ENCODE assay signal across 1 cellular context in genomic region chr11:36149538-36150242, GRCh38.
TF ChIP-seq lines count a peak whose summit lies in the region.

No MANE protein-coding gene starts in this region.

TF ChIP-seq in SK-N-SH, 30 proteins besides CTCF, POLR2A, EP300 and RAD21 (continued from another document):
- TF ChIP-seq, protein P1, sequence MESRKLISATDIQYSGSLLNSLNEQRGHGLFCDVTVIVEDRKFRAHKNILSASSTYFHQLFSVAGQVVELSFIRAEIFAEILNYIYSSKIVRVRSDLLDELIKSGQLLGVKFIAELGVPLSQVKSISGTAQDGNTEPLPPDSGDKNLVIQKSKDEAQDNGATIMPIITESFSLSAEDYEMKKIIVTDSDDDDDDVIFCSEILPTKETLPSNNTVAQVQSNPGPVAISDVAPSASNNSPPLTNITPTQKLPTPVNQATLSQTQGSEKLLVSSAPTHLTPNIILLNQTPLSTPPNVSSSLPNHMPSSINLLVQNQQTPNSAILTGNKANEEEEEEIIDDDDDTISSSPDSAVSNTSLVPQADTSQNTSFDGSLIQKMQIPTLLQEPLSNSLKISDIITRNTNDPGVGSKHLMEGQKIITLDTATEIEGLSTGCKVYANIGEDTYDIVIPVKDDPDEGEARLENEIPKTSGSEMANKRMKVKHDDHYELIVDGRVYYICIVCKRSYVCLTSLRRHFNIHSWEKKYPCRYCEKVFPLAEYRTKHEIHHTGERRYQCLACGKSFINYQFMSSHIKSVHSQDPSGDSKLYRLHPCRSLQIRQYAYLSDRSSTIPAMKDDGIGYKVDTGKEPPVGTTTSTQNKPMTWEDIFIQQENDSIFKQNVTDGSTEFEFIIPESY (IDR thresholded peaks at IDR 0.05; ENCODE audit: borderline replicate concordance, low read depth), result peak; percentile 90
- no peak for TF ChIP-seq RCOR1 (IDR thresholded peaks at IDR 0.05; ENCODE audit: low read length)
- TF ChIP-seq, protein P2, sequence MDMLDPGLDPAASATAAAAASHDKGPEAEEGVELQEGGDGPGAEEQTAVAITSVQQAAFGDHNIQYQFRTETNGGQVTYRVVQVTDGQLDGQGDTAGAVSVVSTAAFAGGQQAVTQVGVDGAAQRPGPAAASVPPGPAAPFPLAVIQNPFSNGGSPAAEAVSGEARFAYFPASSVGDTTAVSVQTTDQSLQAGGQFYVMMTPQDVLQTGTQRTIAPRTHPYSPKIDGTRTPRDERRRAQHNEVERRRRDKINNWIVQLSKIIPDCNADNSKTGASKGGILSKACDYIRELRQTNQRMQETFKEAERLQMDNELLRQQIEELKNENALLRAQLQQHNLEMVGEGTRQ (IDR thresholded peaks at IDR 0.05; ENCODE audit: borderline replicate concordance, low read depth, low read length), result no peak
- TF ChIP-seq, protein P3, sequence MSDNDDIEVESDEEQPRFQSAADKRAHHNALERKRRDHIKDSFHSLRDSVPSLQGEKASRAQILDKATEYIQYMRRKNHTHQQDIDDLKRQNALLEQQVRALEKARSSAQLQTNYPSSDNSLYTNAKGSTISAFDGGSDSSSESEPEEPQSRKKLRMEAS (IDR thresholded peaks at IDR 0.05; ENCODE audit: low read depth), result peak; percentile 78
- TF ChIP-seq TAF1 (IDR thresholded peaks at IDR 0.05; ENCODE audit: borderline replicate concordance, low read depth, low read length), result no peak
- no peak for TF ChIP-seq FOXJ3 (CRISPR knock-in tag; IDR thresholded peaks at IDR 0.05)
- no peak for TF ChIP-seq MEF2A (IDR thresholded peaks at IDR 0.05; ENCODE audit: borderline replicate concordance, low read depth)
- no peak for TF ChIP-seq NRF1 (IDR thresholded peaks at IDR 0.05; ENCODE audit: low read depth, low read length)
- no peak for TF ChIP-seq MXI1 (IDR thresholded peaks at IDR 0.05; ENCODE audit: low read depth, low read length)
- TF ChIP-seq NFIC (IDR thresholded peaks at IDR 0.05; ENCODE audit: borderline replicate concordance), result peak; percentile 92
- peak; percentile 98 for TF ChIP-seq TEAD4 (IDR thresholded peaks at IDR 0.05; ENCODE audit: borderline replicate concordance, insufficient read depth)
- TF ChIP-seq FOSL2 (IDR thresholded peaks at IDR 0.05; ENCODE audit: borderline replicate concordance, low read depth), result peak; percentile 100
- TF ChIP-seq YY1 (IDR thresholded peaks at IDR 0.05; ENCODE audit: low read depth), result no peak
TF ChIP-seq in SK-N-SH: peak in this region for 14.
